In genomic region chr2:105391763-105392662, GRCh38 we compare ENCODE assay signal across 16 cellular contexts. TPM values are rescaled to one million over a fixed set of nuclear protein-coding genes. Genes with fewer than 3 reads are reported as not detected.
DNase-seq lines count a peak whose midpoint lies in the region; ATAC-seq and TF ChIP-seq lines count a peak whose summit lies in the region.
"Had no signal": no experiment of that assay in that cellular context is flagged by ENCODE, and none has a peak within 500 bp of the region (broad histone marks: within the 10 kb centered on the region; RNA-seq: fewer than 3 reads in every experiment).

No MANE protein-coding gene starts in this region.

- DNase-seq in cardiac septum (ENCODE audit: low spot score), result peak; percentile 67
- no peak for DNase-seq in Right ventricle myocardium superior
- DNase-seq in colonic mucosa, result no peak
- no peak for DNase-seq in islet precursor cell
- DNase-seq: 8988T; C1 segment of cervical spinal cord; DMS153; mesendoderm; NCI-H69; stimulated activated CD4-positive, alpha-beta T cell treated with anti-CD3 and anti-CD28 coated beads, Interleukin-4, amount 100 ng/mL, for 4 hours had no signal

- no peak for ATAC-seq in Right ventricle myocardium superior (ENCODE audit: poor library complexity)
- no peak for ATAC-seq in GM19452 (IDR thresholded peaks at IDR 0.05; ENCODE audit: unreplicated experiment)
- no peak for ATAC-seq in GM18909 (IDR thresholded peaks at IDR 0.05; ENCODE audit: poor library complexity, unreplicated experiment)
- ATAC-seq: sciatic nerve, WTC11 had no signal

- H3K27ac ChIP-seq in colonic mucosa (peak overlapping the region; percentile 39), mucosa of rectum (ENCODE audit: low read depth in 2 of 2, low read length in 2 of 2) (peak overlapping the region; percentile 20 to 46), urinary bladder (ENCODE audit: low read depth) (peak overlapping the region; percentile 28)

- H3K27me3 ChIP-seq in colonic mucosa, result no peaks in the 10 kb centered on the region
- no peaks in the 10 kb centered on the region for H3K27me3 ChIP-seq in mucosa of rectum (ENCODE audit: control insufficient read depth in 2 of 2, insufficient read depth in 2 of 2, low read length in 2 of 2)

- no peak overlapping the region for H3K4me3 ChIP-seq in colonic mucosa
- H3K4me3 ChIP-seq in mucosa of rectum (ENCODE audit: low read length in 2 of 2), result no peak overlapping the region
- no peak overlapping the region for H3K4me3 ChIP-seq in urinary bladder (ENCODE audit: low read depth, low read length)

- H3K36me3 ChIP-seq in colonic mucosa (no peaks in the 10 kb centered on the region), mucosa of rectum (ENCODE audit: control insufficient read depth in 2 of 2, insufficient read depth in 2 of 2, low read length in 2 of 2) (peaks cover 4% of the 10 kb centered on the region in 2 donors), urinary bladder (ENCODE audit: insufficient read depth) (no peaks in the 10 kb centered on the region)

- no peak for TF ChIP-seq CTCF in colonic mucosa (IDR thresholded peaks at IDR 0.05)

- WGBS in urinary bladder, result 91% methylated on average over 9 of the region's 9 CpGs

- H3K9me3 ChIP-seq in colonic mucosa, result no peaks in the 10 kb centered on the region
- no peaks in the 10 kb centered on the region for H3K9me3 ChIP-seq in mucosa of rectum (ENCODE audit: control insufficient read depth in 2 of 2, low read length in 2 of 2)

- H3K9ac ChIP-seq in colonic mucosa (ENCODE audit: low read depth in 2 of 2, low read length in 2 of 2) (no peak overlapping the region), mucosa of rectum (ENCODE audit: low read depth in 1 of 2, low read length in 2 of 2) (no peak overlapping the region)

- intact Hi-C loops in cardiac septum (cut with DNase I), result no loop called here
- intact Hi-C loops in Right ventricle myocardium superior (cut with DNase I), result no loop called here
- intact Hi-C loops in colonic mucosa (cut with DNase I), result no loop called here

- H3K4me1 ChIP-seq in colonic mucosa (peaks cover 5% of the 10 kb centered on the region), mucosa of rectum (ENCODE audit: control insufficient read depth in 2 of 2, insufficient read depth in 2 of 2, low read length in 2 of 2) (peaks cover 0 to 48% of the 10 kb centered on the region in 2 donors), urinary bladder (ENCODE audit: insufficient read depth) (peaks cover 2% of the 10 kb centered on the region)

RNA-seq across cellular contexts. Expression of gene FHL2, which starts 6.8 kb away (rescaled TPM):
- 467 TPM for total RNA-seq in cardiac septum
- total RNA-seq in Right ventricle myocardium superior, result 1,567 TPM
- 100 to 1,000 TPM; 103 to 212 TPM for total RNA-seq in colonic mucosa
- total RNA-seq in urinary bladder, result 48.4 TPM
- 95.1 TPM for polyA plus RNA-seq in urinary bladder

RNA-seq across cellular contexts. Expression of gene C2orf49, which starts 54.7 kb away (rescaled TPM):
- total RNA-seq in cardiac septum (20.2 TPM), Right ventricle myocardium superior (18.7 TPM), colonic mucosa (10 to 100 TPM; 11.9 to 17.4 TPM), urinary bladder (28.0 TPM)
- polyA plus RNA-seq in urinary bladder, result 16.1 TPM
